ENCODE assay signal across 8 cellular contexts in genomic region chr9:71910602-71911060, GRCh38. TPM values are rescaled to one million over a fixed set of nuclear protein-coding genes. Genes with fewer than 3 reads are reported as not detected.
DNase-seq lines count a peak whose midpoint lies in the region; ATAC-seq and TF ChIP-seq lines count a peak whose summit lies in the region.

No MANE protein-coding gene starts in this region.

- no peaks in the 10 kb centered on the region for H3K4me1 ChIP-seq in Caco-2
- H3K4me1 ChIP-seq in adrenal gland (replicated peaks in 1 of 2), result peaks cover 15 to 33% of the 10 kb centered on the region in 2 donors
- peaks cover 21 to 52% of the 10 kb centered on the region in 2 donors for H3K4me1 ChIP-seq in thoracic aorta (ENCODE audit: control insufficient read depth in 1 of 2, low read depth in 2 of 2)

- H3K27me3 Mint-ChIP-seq in Caco-2 (ENCODE audit: insufficient read depth, unreplicated experiment), result no peaks in the 10 kb centered on the region

- intact Hi-C loops in Caco-2 (cut with micrococcal nuclease; ENCODE audit: unreplicated experiment), result loop anchor here (5.0 kb wide), 1 partner anchor 93 kb away; no protein-coding TSS in a partner anchor
- intact Hi-C loops in adrenal gland (cut with DNase I), result no loop called here
- intact Hi-C loops in left colon (cut with DNase I, micrococcal nuclease), result no loop called here

- H3K27me3 ChIP-seq in Caco-2 (replicated peaks; ENCODE audit: control insufficient read depth, insufficient read depth, low read length) (no peaks in the 10 kb centered on the region), adrenal gland (no peaks in the 10 kb centered on the region), thoracic aorta (replicated peaks; ENCODE audit: insufficient read depth) (no peaks in the 10 kb centered on the region)

- no peaks in the 10 kb centered on the region for H3K9me3 ChIP-seq in Caco-2
- no peaks in the 10 kb centered on the region for H3K9me3 ChIP-seq in adrenal gland (replicated peaks in 1 of 3)
- H3K9me3 ChIP-seq in thoracic aorta, result no peaks in the 10 kb centered on the region

- WGBS in adrenal gland, 4 donors, result 0 to 2% (median 0%) methylated on average over 30 to 62 of the region's 62 CpGs

- H3K4me1 Mint-ChIP-seq in Caco-2 (ENCODE audit: low read depth, unreplicated experiment), result no peaks in the 10 kb centered on the region

- CTCF ChIA-PET in Caco-2 (lab: Charles Lee), result no interaction called here

- H3K27ac ChIP-seq in adrenal gland, result peak overlapping the region; percentile 43 to 92 (median 91)
- peak overlapping the region; percentile 84 to 87 for H3K27ac ChIP-seq in thoracic aorta

- peak overlapping the region; percentile 78 for H3K27ac Mint-ChIP-seq in Caco-2 (ENCODE audit: unreplicated experiment)

- peak overlapping the region; percentile 57 for H3K4me3 ChIP-seq in Caco-2 (ENCODE audit: low read depth, low read length)
- peak overlapping the region; percentile 43 to 83 (median 74) for H3K4me3 ChIP-seq in adrenal gland
- H3K4me3 ChIP-seq in thoracic aorta, result peak overlapping the region; percentile 80

- peak overlapping the region; percentile 79 for H3K4me3 Mint-ChIP-seq in Caco-2 (ENCODE audit: unreplicated experiment)

- no peak for TF ChIP-seq CTCF in Caco-2 (IDR thresholded peaks at IDR 0.05; ENCODE audit: insufficient read depth in 1 of 2, low read depth in 1 of 2, low read length in 1 of 2, severe bottlenecking in 1 of 2, unreplicated experiment in 1 of 2)
- no peak for TF ChIP-seq CTCF in GM20000 (IDR thresholded peaks at IDR 0.05; ENCODE audit: extremely low read depth, missing control alignments)
- no peak for TF ChIP-seq CTCF in adrenal gland (IDR thresholded peaks at IDR 0.05)
- no peak for TF ChIP-seq CTCF in thoracic aorta (IDR thresholded peaks at IDR 0.05)

- POLR2A ChIA-PET in Caco-2 (lab: Charles Lee), result no interaction called here

- no peaks in the 10 kb centered on the region for H3K9me3 Mint-ChIP-seq in Caco-2 (ENCODE audit: unreplicated experiment)

- TF ChIP-seq POLR2A in adrenal gland (IDR thresholded peaks at IDR 0.05), result no peak

- no peaks in the 10 kb centered on the region for H3K36me3 ChIP-seq in Caco-2 (ENCODE audit: control insufficient read depth, insufficient read depth, low read length)
- H3K36me3 ChIP-seq in adrenal gland (replicated peaks in 1 of 2), result no peaks in the 10 kb centered on the region
- no peaks in the 10 kb centered on the region for H3K36me3 ChIP-seq in thoracic aorta

- peaks cover 7% of the 10 kb centered on the region for H3K36me3 Mint-ChIP-seq in Caco-2 (ENCODE audit: insufficient read depth, unreplicated experiment)

- DNase-seq in Caco-2, result no peak
- peak; percentile 49 for DNase-seq in GM20000 (ENCODE audit: low spot score)
- no peak for DNase-seq in adrenal gland
- DNase-seq in left colon, result peak in 1 of 2 donors; percentile 30
- no peak for DNase-seq in thoracic aorta (ENCODE audit: low spot score)
- no peak for DNase-seq in GOT3 (lab: John Stamatoyannopoulos, UW)
- DNase-seq in islet precursor cell, result no peak

- TSS peak; percentile 13 for BruUV-seq in Caco-2 (replicated peaks; lab: Mats Ljungman, UMichigan)

- ATAC-seq in HG03558 (IDR thresholded peaks at IDR 0.05; ENCODE audit: extremely low read depth, unreplicated experiment) (peak; percentile 2), left colon (peak; percentile 26), thoracic aorta (ENCODE audit: insufficient number of reproducible peaks, low FRiP score, low read depth) (no peak)

RNA-seq across cellular contexts. Expression of gene ABHD17B, which starts 0.4 kb away (rescaled TPM):
- 6.2 and 6.9 TPM in 2 replicates for total RNA-seq in Caco-2 (2022)
- total RNA-seq in adrenal gland, result 10 to 100 TPM; 13.3 to 45.2 (median 17.4) TPM
- polyA plus RNA-seq in adrenal gland, result 10 to 100 TPM in 1 of 3 donors, 1 to 10 TPM in 2; 2.4 to 14.1 (median 2.9) TPM
- total RNA-seq in left colon, result 10 to 100 TPM; 28.1 to 33.2 TPM
- total RNA-seq in thoracic aorta, result 10 to 100 TPM; 15.3 to 24.6 TPM

RNA-seq across cellular contexts. Expression of gene C9orf85, which starts 0.8 kb away (rescaled TPM):
- total RNA-seq in Caco-2 (2022), result 2.4 TPM in 2 replicates
- total RNA-seq in adrenal gland, result 10 to 100 TPM in 5 of 8 donors, 1 to 10 TPM in 3; 8.1 to 13.9 (median 12.1) TPM
- 10 to 100 TPM in 1 of 3 donors, 1 to 10 TPM in 2; 4.7 to 17.1 (median 7.3) TPM for polyA plus RNA-seq in adrenal gland
- total RNA-seq in left colon, result 10 to 100 TPM; 13.5 to 16.9 TPM
- 10 to 100 TPM in 1 of 2 donors, 1 to 10 TPM in 1; 8.4 to 14.7 TPM for total RNA-seq in thoracic aorta
